In genomic region chr7:6340241-6340640, GRCh38 we compare ENCODE assay signal across 1 cellular context.
TF ChIP-seq lines count a peak whose summit lies in the region.

No MANE protein-coding gene starts in this region.

TF ChIP-seq in SK-N-SH, 30 proteins besides CTCF, POLR2A, EP300 and RAD21 (continued from another document):
- TF ChIP-seq PBX3 (IDR thresholded peaks at IDR 0.05) (no peak), IRF3 (IDR thresholded peaks at IDR 0.05; ENCODE audit: low read depth, low read length) (no peak), RCOR1 (IDR thresholded peaks at IDR 0.05; ENCODE audit: low read length) (no peak), FOXM1 (IDR thresholded peaks at IDR 0.05; ENCODE audit: low read depth) (no peak), CHD2 (IDR thresholded peaks at IDR 0.05; ENCODE audit: low read length, partially characterized antibody) (no peak), ELF1 (IDR thresholded peaks at IDR 0.05) (no peak), RFX5 (IDR thresholded peaks at IDR 0.05; ENCODE audit: low read length) (no peak), TCF12 (IDR thresholded peaks at IDR 0.05) (no peak), YY1 (IDR thresholded peaks at IDR 0.05; ENCODE audit: low read depth) (no peak), FOSL2 (IDR thresholded peaks at IDR 0.05; ENCODE audit: borderline replicate concordance, low read depth) (no peak), SIN3A (IDR thresholded peaks at IDR 0.05; ENCODE audit: borderline replicate concordance, low read depth, low read length) (no peak), TEAD4 (IDR thresholded peaks at IDR 0.05; ENCODE audit: borderline replicate concordance, insufficient read depth) (no peak), GABPA (IDR thresholded peaks at IDR 0.05; ENCODE audit: low read depth) (no peak)
